Comparison of ENCODE assay signal across 24 cellular contexts in the genomic region with DNA sequence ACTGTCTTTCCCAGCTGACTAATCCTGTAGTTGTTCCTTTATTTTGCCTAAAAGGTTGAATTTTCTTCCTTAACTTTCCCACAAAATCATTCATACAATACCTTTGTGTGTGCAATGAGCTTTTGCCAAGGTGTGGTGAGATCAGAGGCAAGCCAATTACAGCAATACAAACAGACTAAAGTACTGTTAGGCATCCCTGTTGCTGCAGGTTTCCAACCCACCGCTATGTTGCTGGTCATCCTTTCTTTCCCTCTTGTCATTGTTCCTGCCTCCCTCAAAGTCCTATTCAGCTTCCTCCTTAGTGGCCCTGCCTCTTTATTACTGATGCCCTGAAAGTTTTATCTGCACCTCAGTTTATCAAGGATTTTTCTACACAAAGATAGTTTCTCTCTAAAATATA. TPM values are rescaled to one million over a fixed set of nuclear protein-coding genes. Genes with fewer than 3 reads are reported as not detected.
DNase-seq lines count a peak whose midpoint lies in the region; ATAC-seq and TF ChIP-seq lines count a peak whose summit lies in the region.
"Had no signal": no experiment of that assay in that cellular context is flagged by ENCODE, and none has a peak within 500 bp of the region (broad histone marks: within the 10 kb centered on the region; RNA-seq: fewer than 3 reads in every experiment).

No MANE protein-coding gene starts in this region.

- H3K27ac ChIP-seq in mammary epithelial cell (ENCODE audit: insufficient read depth, low read depth, low read length): peak overlapping the region; percentile 49
- H3K27ac ChIP-seq in epithelial cell of prostate: peak overlapping the region; percentile 95
- no peak overlapping the region for H3K27ac ChIP-seq in neural progenitor cell
- H3K27ac ChIP-seq: BLaER1, SJCRH30 had no signal

- BruUV-seq in mammary epithelial cell (replicated peaks; lab: Mats Ljungman, UMichigan) (no TSS peak), MCF 10A (replicated peaks; lab: Mats Ljungman, UMichigan) (no TSS peak)

- H3K4me1 ChIP-seq in mammary epithelial cell (ENCODE audit: insufficient read depth, low read length) (peaks cover 53% of the 10 kb centered on the region), neural progenitor cell (peaks cover 7% of the 10 kb centered on the region)
- H3K4me1 ChIP-seq: BLaER1, SJCRH30 had no signal

- no peak overlapping the region for H3K4me2 ChIP-seq in mammary epithelial cell (ENCODE audit: insufficient read depth, low read depth, low read length)
- no peak overlapping the region for H3K4me2 ChIP-seq in neural progenitor cell
- H3K4me2 ChIP-seq: BLaER1 had no signal

- H3K4me3 ChIP-seq in mammary epithelial cell (replicated peaks in 1 of 3; ENCODE audit: insufficient read depth in 1 of 3, low read depth in 2 of 3, low read length in 3 of 3) (no peak overlapping the region), neural progenitor cell (no peak overlapping the region)
- H3K4me3 ChIP-seq: BLaER1, HAP-1, SJCRH30 had no signal

- H3K9ac ChIP-seq in mammary epithelial cell (ENCODE audit: insufficient read depth, low read length) (no peak overlapping the region), neural progenitor cell (no peak overlapping the region)
- H3K9ac ChIP-seq: BLaER1 had no signal

- H3K36me3 Mint-ChIP-seq in MCF 10A (ENCODE audit: insufficient read depth, unreplicated experiment): no peaks in the 10 kb centered on the region
- no peaks in the 10 kb centered on the region for H3K36me3 Mint-ChIP-seq in neural progenitor cell
- no peaks in the 10 kb centered on the region for H3K36me3 Mint-ChIP-seq in natural killer cell
- H3K36me3 Mint-ChIP-seq: CD4-positive, CD25-positive, alpha-beta regulatory T cell had no signal

- DNase-seq in mammary epithelial cell (peak; percentile 40), MCF 10A (ENCODE audit: unreplicated experiment) (no peak), NCI-H146 (lab: John Stamatoyannopoulos, UW) (peak; percentile 16), epithelial cell of prostate (ENCODE audit: low read depth, low spot score) (no peak), neural progenitor cell (ENCODE audit: low spot score) (no peak), pons (ENCODE audit: low spot score) (no peak), HPDE6-E6E7 (ENCODE audit: extremely low spot score) (no peak), natural killer cell (no peak)
- DNase-seq: CD4-positive, CD25-positive, alpha-beta regulatory T cell; DMS53; GOT3; Karpas-422; NCI-H1694 treated with DMSO at 0.1 percent for 48 hours; NCI-H2081; NCI-H2227 treated with DMSO at 0.1 percent for 48 hours; NCI-H526 treated with DMSO at 0.1 percent for 48 hours; NK-92 treated with Interleukin-12 subunit alpha and Interleukin-12 subunit beta, amount 100 ng/mL, for 24 hours; PC-3; SJCRH30; T-helper 1 cell had no signal

- no peak overlapping the region for H3K27ac Mint-ChIP-seq in MCF 10A (ENCODE audit: low read depth, unreplicated experiment)
- no peak overlapping the region for H3K27ac Mint-ChIP-seq in neural progenitor cell
- no peak overlapping the region for H3K27ac Mint-ChIP-seq in natural killer cell
- H3K27ac Mint-ChIP-seq: CD4-positive, CD25-positive, alpha-beta regulatory T cell had no signal

- H3K27me3 ChIP-seq in mammary epithelial cell (ENCODE audit: insufficient read depth, low read length) (no peaks in the 10 kb centered on the region), neural progenitor cell (no peaks in the 10 kb centered on the region)
- H3K27me3 ChIP-seq: BLaER1, SJCRH30 had no signal

- in situ Hi-C loops in mammary epithelial cell (cut with MboI; ENCODE audit: low sequenced_read_pairs in 2 of 2): no loop called here

- no peak overlapping the region for H3K4me3 Mint-ChIP-seq in MCF 10A (ENCODE audit: unreplicated experiment)
- H3K4me3 Mint-ChIP-seq in neural progenitor cell: no peak overlapping the region
- no peak overlapping the region for H3K4me3 Mint-ChIP-seq in natural killer cell
- H3K4me3 Mint-ChIP-seq: CD4-positive, CD25-positive, alpha-beta regulatory T cell had no signal

- CTCF ChIA-PET in mammary epithelial cell (lab: Charles Lee; ENCODE audit: low non-redundant PET): no interaction called here
- CTCF ChIA-PET in MCF 10A (lab: Yijun Ruan, JAX): interaction anchor here (1.2 to 3.0 kb wide), 2 partner anchors 63 to 85 kb away, joined by 5 to 10 read pairs; no protein-coding TSS in a partner anchor

- H3K27me3 Mint-ChIP-seq in MCF 10A (ENCODE audit: insufficient read depth, unreplicated experiment) (no peaks in the 10 kb centered on the region), neural progenitor cell (ENCODE audit: insufficient read depth, low read depth) (no peaks in the 10 kb centered on the region), natural killer cell (ENCODE audit: low read depth in 2 of 2) (peaks cover 2 to 13% of the 10 kb centered on the region in 2 donors)

- H3K4me1 Mint-ChIP-seq in MCF 10A (ENCODE audit: insufficient read depth, unreplicated experiment): peaks cover 22% of the 10 kb centered on the region
- peaks cover 3% of the 10 kb centered on the region for H3K4me1 Mint-ChIP-seq in neural progenitor cell
- no peaks in the 10 kb centered on the region for H3K4me1 Mint-ChIP-seq in natural killer cell

- WGBS in mammary epithelial cell (ENCODE audit: low coverage, missing lambda C conversion rate): 0% methylated on average over 1 of the region's 1 CpG

- intact Hi-C loops in mammary epithelial cell (cut with micrococcal nuclease) (no loop called here), MCF 10A (cut with micrococcal nuclease) (no loop called here), natural killer cell (cut with micrococcal nuclease) (no loop called here)

- peaks cover 95% of the 10 kb centered on the region for H3K79me2 ChIP-seq in mammary epithelial cell (ENCODE audit: insufficient read depth, low read length)
- no peaks in the 10 kb centered on the region for H3K79me2 ChIP-seq in neural progenitor cell (ENCODE audit: low read depth)

- no peak for ATAC-seq in natural killer cell
- ATAC-seq: PC-3, Right ventricle myocardium inferior had no signal

- TF ChIP-seq CTCF in mammary epithelial cell (conservative IDR thresholded peaks at IDR 0.05 in 1 of 2, IDR thresholded peaks at IDR 0.05 in 1 of 2; ENCODE audit: extremely low read depth in 1 of 2, insufficient read depth in 1 of 2, low read depth in 1 of 2, low read length in 2 of 2) (no peak), MCF 10A (IDR thresholded peaks at IDR 0.05; ENCODE audit: unreplicated experiment) (no peak), neural progenitor cell (IDR thresholded peaks at IDR 0.05) (no peak), natural killer cell (IDR thresholded peaks at IDR 0.05) (no peak)

- no peaks in the 10 kb centered on the region for H3F3A ChIP-seq in neural progenitor cell (ENCODE audit: low read depth)

- peaks cover 2% of the 10 kb centered on the region for H3K36me3 ChIP-seq in mammary epithelial cell (ENCODE audit: insufficient read depth, low read length)
- H3K36me3 ChIP-seq in neural progenitor cell: no peaks in the 10 kb centered on the region
- H3K36me3 ChIP-seq: BLaER1, HAP-1, SJCRH30 had no signal

- H2AFZ ChIP-seq in mammary epithelial cell (ENCODE audit: low read depth, low read length): no peak overlapping the region
- peak overlapping the region; percentile 4 for H2AFZ ChIP-seq in neural progenitor cell (replicated peaks)

- H3K9me3 Mint-ChIP-seq in MCF 10A (ENCODE audit: unreplicated experiment) (peaks cover 8% of the 10 kb centered on the region), neural progenitor cell (peaks cover 7% of the 10 kb centered on the region), natural killer cell (no peaks in the 10 kb centered on the region)

- POLR2A ChIA-PET in MCF 10A (lab: Yijun Ruan, JAX): interaction anchor here (0.6 to 3.2 kb wide), 4 partner anchors 12 to 29 kb away, joined by 3 to 9 read pairs (median 3); no protein-coding TSS in a partner anchor

- dilution Hi-C loops in mammary epithelial cell (cut with HindIII; ENCODE audit: low sequenced_read_pairs): no loop called here

- H3K9me3 ChIP-seq in mammary epithelial cell (replicated peaks; ENCODE audit: insufficient read depth, low read length) (no peaks in the 10 kb centered on the region), neural progenitor cell (ENCODE audit: low read depth) (no peaks in the 10 kb centered on the region)
- H3K9me3 ChIP-seq: HAP-1, SJCRH30 had no signal

- no peaks in the 10 kb centered on the region for H4K20me1 ChIP-seq in mammary epithelial cell (ENCODE audit: insufficient read depth, low read length)
- no peaks in the 10 kb centered on the region for H4K20me1 ChIP-seq in neural progenitor cell (ENCODE audit: low read depth)
- H4K20me1 ChIP-seq: BLaER1 had no signal

RNA-seq across cellular contexts. Expression of a gene that starts 22.1 kb away (rescaled TPM):
- total RNA-seq in mammary epithelial cell (100 to 1,000 TPM; 191 to 204 TPM), MCF 10A (2022) (14.1 and 16.8 TPM in 2 replicates), neural progenitor cell (ENCODE audit: low replicate concordance) (2.5 and 2.6 TPM in 2 replicates), natural killer cell (under 1 TPM; 0.11 to 0.26 (median 0.20) TPM)
- polyA plus RNA-seq in mammary epithelial cell: 86.5 TPM
- polyA minus RNA-seq in mammary epithelial cell: 266 TPM
- total RNA-seq: G401 had no signal

Comparison
In these comparisons a context has a peak if more than half of its experiments do, and no peak if none do; other contexts are left out.
1. DNase-seq: peak in mammary epithelial cell (single experiment) and NCI-H146 (single experiment); none in MCF 10A (single experiment), epithelial cell of prostate (single experiment), neural progenitor cell (single experiment), pons (single experiment), HPDE6-E6E7 (single experiment) and natural killer cell (single experiment).
2. RNA of a gene that starts 22.1 kb away (total RNA-seq): 191 to 204 TPM in mammary epithelial cell; 14.1 to 16.8 TPM in MCF 10A, 2.5 to 2.6 TPM in neural progenitor cell and 0.11 to 0.26 TPM in natural killer cell; every median in the first group is over 10 times any median in the second.